In genomic region chr6:3911614-3912336, GRCh38 we compare ENCODE assay signal across 9 cellular contexts.
DNase-seq lines count a peak whose midpoint lies in the region; ATAC-seq and TF ChIP-seq lines count a peak whose summit lies in the region.
"Had no signal": no experiment of that assay in that cellular context is flagged by ENCODE, and none has a peak within 500 bp of the region (broad histone marks: within the 10 kb centered on the region; RNA-seq: fewer than 3 reads in every experiment).

No MANE protein-coding gene starts in this region.

- no peak overlapping the region for H3K4me3 Mint-ChIP-seq in activated CD8-positive, alpha-beta memory T cell treated with anti-CD3 and anti-CD28 coated beads, Interleukin-2, amount 10 ng/mL, durations not matched to agents 7 days and 5 days

- BruUV-seq in Panc1 (replicated peaks; lab: Mats Ljungman, UMichigan) = no TSS peak

- H3K9me3 Mint-ChIP-seq in activated CD8-positive, alpha-beta memory T cell treated with anti-CD3 and anti-CD28 coated beads, Interleukin-2, amount 10 ng/mL, durations not matched to agents 7 days and 5 days (ENCODE audit: low read depth) = no peaks in the 10 kb centered on the region

- ATAC-seq in Panc1 (peak; percentile 89), HG02623 (IDR thresholded peaks at IDR 0.05; ENCODE audit: unreplicated experiment) (no peak), left colon (no peak)
- no peak for ATAC-seq in activated CD8-positive, alpha-beta memory T cell treated with anti-CD3 and anti-CD28 coated beads, Interleukin-2, amount 10 ng/mL, durations not matched to agents 7 days and 5 days

- H3K4me2 ChIP-seq in fibroblast of lung (ENCODE audit: extremely low read depth, insufficient read depth, low read length) = peak overlapping the region; percentile 28

- no peaks in the 10 kb centered on the region for H3K79me2 ChIP-seq in fibroblast of lung (ENCODE audit: control insufficient read depth, insufficient read depth, low read length)

- H3K9ac ChIP-seq in fibroblast of lung (ENCODE audit: insufficient read depth, low read length) = no peak overlapping the region

- H3K9me3 ChIP-seq in Panc1 (ENCODE audit: control insufficient read depth, insufficient read depth, low read depth, low read length) (no peaks in the 10 kb centered on the region; the same call in 1 of the 2 replicates), fibroblast of lung (ENCODE audit: control insufficient read depth, insufficient read depth, low read depth, low read length) (no peaks in the 10 kb centered on the region), HAP-1 (no peaks in the 10 kb centered on the region)

- H3K36me3 ChIP-seq in Panc1 (ENCODE audit: control insufficient read depth, insufficient read depth, low read length) = no peaks in the 10 kb centered on the region
- H3K36me3 ChIP-seq in fibroblast of lung (ENCODE audit: control insufficient read depth, insufficient read depth, low read length) = no peaks in the 10 kb centered on the region
- no peaks in the 10 kb centered on the region for H3K36me3 ChIP-seq in HAP-1 (replicated peaks)

- H3K4me3 ChIP-seq in Panc1 (ENCODE audit: low read depth in 2 of 2, low read length in 2 of 2) = no peak overlapping the region
- H3K4me3 ChIP-seq in fibroblast of lung (replicated peaks in 1 of 4; ENCODE audit: control extremely low read depth in 1 of 4, insufficient read depth in 1 of 4, low read depth in 3 of 4, low read length in 4 of 4) = no peak overlapping the region
- no peak overlapping the region for H3K4me3 ChIP-seq in HAP-1

- H3K27ac ChIP-seq in Panc1 (ENCODE audit: low read length) (peak overlapping the region; percentile 81), fibroblast of lung (ENCODE audit: insufficient read depth, low read length) (no peak overlapping the region)

- POLR2A ChIA-PET in Panc1 (lab: Charles Lee) = interaction anchor here (0.6 kb wide), 1 partner anchor 10 kb away, joined by 5 read pairs; no protein-coding TSS in a partner anchor

- no peaks in the 10 kb centered on the region for H3K36me3 Mint-ChIP-seq in activated CD8-positive, alpha-beta memory T cell treated with anti-CD3 and anti-CD28 coated beads, Interleukin-2, amount 10 ng/mL, durations not matched to agents 7 days and 5 days

- H3K27me3 ChIP-seq in Panc1 (ENCODE audit: control insufficient read depth, insufficient read depth, low read length) (no peaks in the 10 kb centered on the region), fibroblast of lung (ENCODE audit: control insufficient read depth, insufficient read depth, low read length) (no peaks in the 10 kb centered on the region), HAP-1 (ENCODE audit: low read depth) (no peaks in the 10 kb centered on the region)

- no peak overlapping the region for H2AFZ ChIP-seq in fibroblast of lung (ENCODE audit: low read length)

- DNase-seq in AG20443 (ENCODE audit: low spot score) = peak; percentile 77
- peak; percentile 38 for DNase-seq in Panc1 (ENCODE audit: low read depth, low spot score)
- peak; percentile 85 to 93 for DNase-seq in fibroblast of lung (ENCODE audit: low read depth in 2 of 2)
- DNase-seq in non-pigmented ciliary epithelial cell (ENCODE audit: low read depth) = peak; percentile 68
- no peak for DNase-seq in HAP-1 (ENCODE audit: low spot score in 2 of 2)
- DNase-seq in left colon = no peak
- no peak for DNase-seq in activated CD8-positive, alpha-beta memory T cell treated with anti-CD3 and anti-CD28 coated beads, Interleukin-2, amount 10 ng/mL, durations not matched to agents 7 days and 5 days
- DNase-seq: hippocampal formation had no signal

- H3K4me1 ChIP-seq in Panc1 (ENCODE audit: control insufficient read depth, insufficient read depth, low read length) (peaks cover 31% of the 10 kb centered on the region), fibroblast of lung (ENCODE audit: control insufficient read depth, extremely low read depth, insufficient read depth, low read length) (peaks cover 24% of the 10 kb centered on the region), HAP-1 (peaks cover 15% of the 10 kb centered on the region)

- intact Hi-C loops in Panc1 (cut with micrococcal nuclease; ENCODE audit: unreplicated experiment) = no loop called here
- intact Hi-C loops in left colon (cut with DNase I, micrococcal nuclease) = no loop called here

- CTCF ChIA-PET in Panc1 (lab: Charles Lee) = no interaction called here
- CTCF ChIA-PET in activated CD8-positive, alpha-beta memory T cell treated with anti-CD3 and anti-CD28 coated beads, Interleukin-2, amount 10 ng/mL, durations not matched to agents 7 days and 5 days (lab: Charles Lee) = interaction anchor here (0.9 kb wide), 1 partner anchor 63 kb away, joined by 3 read pairs; the partner anchor contains the start of gene FAM50B

- H3K27ac Mint-ChIP-seq in activated CD8-positive, alpha-beta memory T cell treated with anti-CD3 and anti-CD28 coated beads, Interleukin-2, amount 10 ng/mL, durations not matched to agents 7 days and 5 days = no peak overlapping the region

- in situ Hi-C loops in Panc1 (cut with HindIII; ENCODE audit: low pct_unique_long_range_greater_than_20kb, low sequenced_read_pairs) = no loop called here
- in situ Hi-C loops in HAP-1 (cut with MboI; ENCODE audit: low sequenced_read_pairs) = no loop called here

- TF ChIP-seq CTCF in Panc1 (IDR thresholded peaks at IDR 0.05) (no peak), fibroblast of lung (conservative IDR thresholded peaks at IDR 0.05 in 1 of 2, IDR thresholded peaks at IDR 0.05 in 1 of 2; ENCODE audit: low read depth in 1 of 2, low read length in 2 of 2) (no peak)

- H3K4me1 Mint-ChIP-seq in activated CD8-positive, alpha-beta memory T cell treated with anti-CD3 and anti-CD28 coated beads, Interleukin-2, amount 10 ng/mL, durations not matched to agents 7 days and 5 days = peaks cover 21% of the 10 kb centered on the region

- H3K27me3 Mint-ChIP-seq in activated CD8-positive, alpha-beta memory T cell treated with anti-CD3 and anti-CD28 coated beads, Interleukin-2, amount 10 ng/mL, durations not matched to agents 7 days and 5 days = peaks cover 51% of the 10 kb centered on the region

- H4K20me1 ChIP-seq in fibroblast of lung (ENCODE audit: control insufficient read depth, extremely low read depth, insufficient read depth, low read length) = no peaks in the 10 kb centered on the region

Comparison
In these comparisons a context has a peak if more than half of its experiments do, and no peak if none do; other contexts are left out.
1. DNase-seq: peak in AG20443 (single experiment), Panc1 (single experiment), fibroblast of lung (2 of 2) and non-pigmented ciliary epithelial cell (single experiment); none in HAP-1 (0 of 2), left colon (0 of 2) and activated CD8-positive, alpha-beta memory T cell treated with anti-CD3 and anti-CD28 coated beads, Interleukin-2, amount 10 ng/mL, durations not matched to agents 7 days and 5 days (single experiment).